ENCODE assay signal across 8 cellular contexts in the genomic region with DNA sequence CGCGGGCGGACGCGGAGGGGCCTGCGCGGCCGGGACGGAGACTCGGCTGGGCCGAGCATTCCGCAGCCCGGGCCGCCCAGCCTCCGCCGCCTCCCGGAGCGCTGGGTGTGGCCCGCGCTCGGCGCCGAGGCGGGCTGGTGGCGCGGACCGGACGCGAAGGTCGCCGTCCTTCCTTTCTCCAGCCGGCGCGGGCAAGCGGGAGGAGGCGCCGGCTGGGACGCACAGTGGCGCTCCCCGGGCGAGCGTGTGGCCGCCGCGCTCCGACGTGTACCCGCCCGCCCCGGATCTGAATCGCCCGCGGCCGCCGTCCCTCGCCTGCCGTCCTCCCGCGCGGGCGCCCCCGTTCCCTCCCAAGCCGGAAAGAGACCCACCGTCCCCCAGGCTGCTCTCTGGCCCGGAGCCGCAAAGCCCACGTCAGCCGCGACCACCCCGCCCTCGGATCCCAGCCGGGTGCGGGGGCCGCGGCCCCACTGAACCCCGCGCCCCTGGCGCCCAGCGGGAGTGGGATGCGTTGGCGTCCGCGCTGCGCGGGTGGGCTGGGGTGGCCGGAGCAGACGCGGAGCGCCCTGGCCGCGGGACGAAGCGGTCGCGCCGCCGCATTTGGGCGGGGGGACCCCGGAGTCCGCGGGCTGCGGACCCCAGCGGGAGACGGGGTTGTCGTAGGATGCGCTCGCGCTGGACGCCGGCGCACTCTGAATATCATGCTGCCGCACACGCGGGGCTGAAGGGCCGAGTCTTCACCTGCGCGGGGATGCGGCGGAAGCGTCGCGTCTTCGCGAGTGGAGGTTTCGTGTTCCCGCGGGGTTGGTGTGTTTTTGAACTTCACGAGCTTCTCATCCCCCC. TPM values are rescaled to one million over a fixed set of nuclear protein-coding genes. Genes with fewer than 3 reads are reported as not detected.
A peak's percentile ranks its signal among the peaks of the same experiment; 100 is the strongest.
DNase-seq lines count a peak whose midpoint lies in the region; ATAC-seq and TF ChIP-seq lines count a peak whose summit lies in the region.

No MANE protein-coding gene starts in this region.

- DNase-seq in ELR (ENCODE audit: low read depth) (peak; percentile 60), HT-29 (ENCODE audit: low spot score) (peak; percentile 45), right lobe of liver (peak; percentile 62 to 66 (median 66)), GF-D8 (lab: John Stamatoyannopoulos, UW) (no peak)
- peak; percentile 43 for DNase-seq in stimulated activated CD8-positive, alpha-beta memory T cell treated with anti-CD3 and anti-CD28 coated beads, Interleukin-4, amount 100 ng/mL, for 48 hours

- WGBS in right lobe of liver (ENCODE audit: insufficient coverage, low coverage, low lambda C conversion rate, missing lambda C conversion rate), result 0% methylated on average over 3 of the region's 128 CpGs

- TF ChIP-seq POLR2A in right lobe of liver (IDR thresholded peaks at IDR 0.05), result peak; percentile 29

- TF ChIP-seq CTCF in WI38 (IDR thresholded peaks at IDR 0.05; ENCODE audit: low read depth, low read length) (no peak), right lobe of liver (IDR thresholded peaks at IDR 0.05) (no peak)

- peak overlapping the region; percentile 79 for H3K4me3 ChIP-seq in WI38 (ENCODE audit: low read depth, low read length)
- H3K4me3 ChIP-seq in right lobe of liver, result peak overlapping the region; percentile 72 to 91 (median 86)

- H3K27ac ChIP-seq in cingulate gyrus (ENCODE audit: low read depth, low read length) (peak overlapping the region; percentile 84), right lobe of liver (peak overlapping the region; percentile 82 to 92 (median 91))

- no peaks in the 10 kb centered on the region for H3K9me3 ChIP-seq in right lobe of liver

- H3K36me3 ChIP-seq in right lobe of liver, result no peaks in the 10 kb centered on the region

- H3K27me3 ChIP-seq in right lobe of liver, result no peaks in the 10 kb centered on the region

- ATAC-seq in GM21381 (IDR thresholded peaks at IDR 0.05; ENCODE audit: unreplicated experiment), result peak; percentile 61
- ATAC-seq in right lobe of liver, result peak; percentile 41 to 78 (median 72)

- intact Hi-C loops in right lobe of liver (cut with DNase I), result no loop called here

- peaks cover 0 to 40% (median 21%) of the 10 kb centered on the region in 4 donors for H3K4me1 ChIP-seq in right lobe of liver

RNA-seq across cellular contexts. Expression of a gene that starts 0.7 kb away (rescaled TPM):
- total RNA-seq in HT-29 (2014; rRNA removed; shearing (Covaris generic)), result 60.5 and 64.0 TPM in 2 replicates
- 100 to 1,000 TPM in 1 of 6 experiments, 10 to 100 TPM in 5; 60.7 to 109 (median 72.9) TPM for total RNA-seq in right lobe of liver
